31 cellular contexts compared by ENCODE assay signal in the genomic region with DNA sequence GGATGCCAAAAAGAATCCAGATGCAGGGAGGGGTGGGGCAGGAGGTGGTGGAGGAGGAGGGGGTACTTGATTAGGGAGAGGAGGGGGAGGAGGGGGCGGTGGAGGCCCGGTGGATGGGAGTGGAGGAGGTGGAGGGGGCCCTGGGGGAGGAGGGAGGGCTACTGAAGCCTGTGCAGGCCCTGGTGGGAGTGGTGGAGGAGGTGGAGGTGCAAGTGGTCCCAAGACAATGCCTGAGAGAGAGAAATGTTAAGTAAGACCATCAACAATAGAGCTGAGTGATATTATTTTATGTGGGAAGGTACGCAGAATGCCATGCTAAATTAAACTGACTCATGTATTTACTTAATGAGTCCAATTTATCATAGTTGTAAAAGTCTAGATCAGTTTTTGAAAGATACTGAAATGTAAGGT.
"Had no signal": no experiment of that assay in that cellular context is flagged by ENCODE, and none has a peak within 500 bp of the region (broad histone marks: within the 10 kb centered on the region; RNA-seq: fewer than 3 reads in every experiment).

No MANE protein-coding gene starts in this region.

- H3K4me3 Mint-ChIP-seq: activated CD4-positive, alpha-beta memory T cell treated with anti-CD3 and anti-CD28 coated beads for 36 hours; activated CD4-positive, alpha-beta T cell treated with anti-CD3 and anti-CD28 coated beads, Interleukin-2, amount 10 ng/mL, durations not matched to agents 24 days and 14 days; activated T-cell treated with anti-CD3 and anti-CD28 coated beads, Interleukin-2, amount 50 U/mL, for 72 hours; endodermal cell; naive thymus-derived CD4-positive, alpha-beta T cell; neural crest cell; stimulated activated naive CD8-positive, alpha-beta T cell treated with anti-CD3 and anti-CD28 coated beads, Interleukin-15, Interleukin-2, amounts not matched to agents 100 ng/mL and 50 ng/mL, for 24 hours; T-helper 1 cell treated with Interleukin-12 subunit alpha and Interleukin-12 subunit beta and Interleukin-4 antibody, amounts not matched to agents 30 μg/mL and 1 μg/mL, for 36 hours had no signal

- H3K9me3 Mint-ChIP-seq: activated CD4-positive, alpha-beta memory T cell treated with anti-CD3 and anti-CD28 coated beads for 36 hours; activated CD4-positive, alpha-beta T cell treated with anti-CD3 and anti-CD28 coated beads, Interleukin-2, amount 10 ng/mL, durations not matched to agents 24 days and 14 days; activated naive CD4-positive, alpha-beta T cell treated with anti-CD3 and anti-CD28 coated beads, Interleukin-2, amount 50 U/mL, for 72 hours; activated T-cell treated with anti-CD3 and anti-CD28 coated beads, Interleukin-2, amount 50 U/mL, for 72 hours; endodermal cell; naive thymus-derived CD4-positive, alpha-beta T cell; neural crest cell; stimulated activated naive CD8-positive, alpha-beta T cell treated with anti-CD3 and anti-CD28 coated beads, Interleukin-15, Interleukin-2, amounts not matched to agents 100 ng/mL and 50 ng/mL, for 24 hours; T-helper 1 cell treated with Interleukin-12 subunit alpha and Interleukin-12 subunit beta and Interleukin-4 antibody, amounts not matched to agents 30 μg/mL and 1 μg/mL, for 36 hours had no signal

- FAIRE-seq: keratinocyte had no signal

- H3K4me2 ChIP-seq: SK-N-SH had no signal

- H3K27ac Mint-ChIP-seq: activated CD4-positive, alpha-beta memory T cell treated with anti-CD3 and anti-CD28 coated beads for 36 hours; activated CD4-positive, alpha-beta T cell treated with anti-CD3 and anti-CD28 coated beads, Interleukin-2, amount 10 ng/mL, durations not matched to agents 24 days and 14 days; activated naive CD4-positive, alpha-beta T cell treated with anti-CD3 and anti-CD28 coated beads, Interleukin-2, amount 50 U/mL, for 72 hours; endodermal cell; naive thymus-derived CD4-positive, alpha-beta T cell; stimulated activated naive CD8-positive, alpha-beta T cell treated with anti-CD3 and anti-CD28 coated beads, Interleukin-15, Interleukin-2, amounts not matched to agents 100 ng/mL and 50 ng/mL, for 24 hours; T-helper 1 cell treated with Interleukin-12 subunit alpha and Interleukin-12 subunit beta and Interleukin-4 antibody, amounts not matched to agents 30 μg/mL and 1 μg/mL, for 36 hours had no signal

- H3K4me1 ChIP-seq: suprapubic skin, upper lobe of right lung had no signal

- H3K27ac ChIP-seq: esophagus muscularis mucosa, foreskin keratinocyte, suprapubic skin, upper lobe of right lung, VCaP had no signal

- H3K9me3 ChIP-seq: esophagus muscularis mucosa, heart right ventricle, SK-N-SH, suprapubic skin, tibial artery, upper lobe of right lung had no signal

- H3K4me1 Mint-ChIP-seq: naive thymus-derived CD4-positive, alpha-beta T cell had no signal

- H3K4me3 ChIP-seq: coronary artery, esophagus muscularis mucosa, heart right ventricle, suprapubic skin, tibial artery, upper lobe of right lung had no signal

- DNase-seq: activated CD4-positive, alpha-beta memory T cell treated with anti-CD3 and anti-CD28 coated beads for 36 hours; activated CD4-positive, alpha-beta T cell treated with anti-CD3 and anti-CD28 coated beads, Interleukin-2, amount 10 ng/mL, durations not matched to agents 24 days and 14 days; activated CD8-positive, alpha-beta memory T cell treated with anti-CD3 and anti-CD28 coated beads, Interleukin-2, amount 50 U/mL, for 48 hours; activated naive CD4-positive, alpha-beta T cell; activated T-cell treated with anti-CD3 and anti-CD28 coated beads, Interleukin-2, amount 50 U/mL, for 72 hours; cerebellar nuclear complex; endodermal cell; foreskin keratinocyte; heart right ventricle; left colon; midbrain; naive thymus-derived CD4-positive, alpha-beta T cell; occipital lobe; posterior cingulate gyrus; right cardiac atrium; SK-N-SH; stimulated activated CD4-positive, alpha-beta T cell treated with anti-CD3 and anti-CD28 coated beads, Interleukin-4, amount 100 ng/mL, for 1 hour; SW 1271; T-helper 9 cell; tibial artery; upper lobe of right lung had no signal

- ATAC-seq: activated CD4-positive, CD25-positive, alpha-beta regulatory T cell treated with anti-CD3 and anti-CD28 coated beads, Interleukin-2, amount 50 U/mL, for 24 hours; activated naive CD4-positive, alpha-beta T cell treated with anti-CD3 and anti-CD28 coated beads, Interleukin-2, amount 50 U/mL, for 72 hours; activated T-cell treated with anti-CD3 and anti-CD28 coated beads, Interleukin-2, amount 50 U/mL, for 72 hours; foreskin keratinocyte; heart right ventricle; left colon; naive thymus-derived CD4-positive, alpha-beta T cell; right cardiac atrium; upper lobe of right lung had no signal

- H3K36me3 Mint-ChIP-seq: activated CD4-positive, alpha-beta memory T cell treated with anti-CD3 and anti-CD28 coated beads for 36 hours; activated naive CD4-positive, alpha-beta T cell treated with anti-CD3 and anti-CD28 coated beads, Interleukin-2, amount 50 U/mL, for 72 hours had no signal

- H3K9ac ChIP-seq: SK-N-SH had no signal

- H3K27me3 ChIP-seq: esophagus muscularis mucosa, foreskin keratinocyte, heart right ventricle, suprapubic skin, tibial artery, upper lobe of right lung had no signal
